Comparison of ENCODE assay signal across 9 cellular contexts in genomic region chr15:31974855-31975421, GRCh38. TPM values are rescaled to one million over a fixed set of nuclear protein-coding genes. Genes with fewer than 3 reads are reported as not detected.
DNase-seq lines count a peak whose midpoint lies in the region; ATAC-seq, FAIRE-seq and TF ChIP-seq lines count a peak whose summit lies in the region.
"Had no signal": no experiment of that assay in that cellular context is flagged by ENCODE, and none has a peak within 500 bp of the region (broad histone marks: within the 10 kb centered on the region; RNA-seq: fewer than 3 reads in every experiment).

No MANE protein-coding gene starts in this region.

- H3K36me3 Mint-ChIP-seq in T-cell (no peaks in the 10 kb centered on the region), neural crest cell (ENCODE audit: low read depth) (no peaks in the 10 kb centered on the region)

- H3K27me3 Mint-ChIP-seq in T-cell (peaks cover 33 to 39% of the 10 kb centered on the region in 2 donors), neural crest cell (ENCODE audit: low read depth) (peaks cover 20% of the 10 kb centered on the region)

- peak; percentile 51 for DNase-seq in SIG-M5 treated with dmso at 0.1 percent for 504 hours (lab: John Stamatoyannopoulos, UW; ENCODE audit: unreplicated experiment)
- no peak for DNase-seq in SIG-M5 (lab: John Stamatoyannopoulos, UW)
- peak; percentile 63 for DNase-seq in LoVo (ENCODE audit: low spot score)
- peak in 12 of 34 experiments; percentile 5 to 23 (median 14) for DNase-seq in T-cell
- peak; percentile 73 for DNase-seq in neural crest cell (ENCODE audit: low read depth, low spot score)
- no peak for DNase-seq in GOT3 (lab: John Stamatoyannopoulos, UW)

- peaks cover 13 to 21% (median 13%) of the 10 kb centered on the region in 3 donors for H3K4me1 Mint-ChIP-seq in T-cell
- peaks cover 16% of the 10 kb centered on the region for H3K4me1 Mint-ChIP-seq in neural crest cell

- POLR2A ChIA-PET in T-cell (lab: Charles Lee), result interaction anchor here in 1 of 2 donors (0.6 kb wide), 1 partner anchor 1916 kb away, joined by 3 read pairs; no protein-coding TSS in a partner anchor

- FAIRE-seq in endometrium (lab: Jason Lieb, UNC), result peak; percentile 45
- FAIRE-seq: colon had no signal

- no peak overlapping the region for H3K27ac Mint-ChIP-seq in T-cell
- H3K27ac Mint-ChIP-seq in neural crest cell (ENCODE audit: unreplicated experiment), result no peak overlapping the region

- TF ChIP-seq CTCF in neural crest cell (conservative IDR thresholded peaks at IDR 0.05), result peak; percentile 81

- peak overlapping the region; percentile 42 to 55 (median 50) for H3K4me3 Mint-ChIP-seq in T-cell
- H3K4me3 Mint-ChIP-seq in neural crest cell, result no peak overlapping the region

- H3K9me3 Mint-ChIP-seq in T-cell (no peaks in the 10 kb centered on the region), neural crest cell (no peaks in the 10 kb centered on the region)

- CTCF ChIA-PET in T-cell (lab: Charles Lee), result no interaction called here

- ATAC-seq in T-cell (replicated peaks in 1 of 4) (peak in 1 of 4 experiments; percentile 24), HG03025 (IDR thresholded peaks at IDR 0.05; ENCODE audit: low FRiP score, unreplicated experiment) (no peak)

RNA-seq across cellular contexts. Expression of gene CHRNA7, which starts 55.4 kb away (rescaled TPM):
- total RNA-seq in T-cell, result under 1 TPM in 3 of 5 donors, not detected in 2; 0.16 to 0.79 (median 0.35) TPM
- total RNA-seq in neural crest cell, result 6.8 and 9.5 TPM in 2 replicates

Comparison
In these comparisons a context has a peak if more than half of its experiments do, and no peak if none do; other contexts are left out.
1. DNase-seq: peak in SIG-M5 treated with dmso at 0.1 percent for 504 hours (single experiment), LoVo (single experiment) and neural crest cell (single experiment); none in SIG-M5 (single experiment) and GOT3 (single experiment).